Comparison of ENCODE assay signal across 8 cellular contexts in the genomic region with DNA sequence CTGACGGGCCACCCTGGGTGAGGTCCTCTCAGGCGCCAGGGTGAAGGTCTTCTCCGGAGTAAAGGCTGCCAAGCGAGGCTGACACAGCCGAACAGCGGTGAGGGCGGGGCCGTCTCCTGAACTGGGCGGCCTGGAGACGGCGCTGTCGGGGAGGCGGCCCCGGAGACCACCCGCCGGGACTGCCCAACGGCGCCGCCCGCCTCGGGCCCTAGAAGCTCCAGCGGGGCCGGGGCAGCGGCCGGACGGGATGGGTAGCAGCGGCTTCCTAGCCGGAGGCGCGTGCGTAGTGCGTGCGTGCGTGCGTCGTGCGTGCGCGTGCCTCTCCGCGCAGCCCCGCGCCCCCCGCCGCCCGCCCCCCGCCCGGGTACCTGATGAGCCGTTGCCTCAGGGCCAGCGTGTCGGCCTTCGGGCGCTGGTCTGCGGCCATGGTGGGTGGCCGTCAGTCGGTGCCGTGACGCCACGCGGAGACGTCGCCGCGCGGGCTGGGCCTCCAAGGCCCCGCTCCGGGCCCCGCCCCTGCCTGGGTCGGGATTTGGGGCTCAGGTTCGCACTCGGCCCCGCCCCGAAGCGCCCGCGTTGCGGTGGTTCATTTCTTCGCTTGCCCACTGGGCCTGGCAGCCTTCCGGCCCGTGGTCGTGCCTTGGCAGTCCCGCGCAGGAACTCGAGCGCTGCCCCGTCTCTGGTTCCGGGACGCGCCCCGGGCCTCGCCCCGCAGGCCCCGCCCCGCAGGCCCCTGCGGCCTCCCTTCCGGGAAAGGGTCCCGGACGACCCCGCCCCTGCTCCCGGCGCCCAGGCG. TPM values are rescaled to one million over a fixed set of nuclear protein-coding genes. Genes with fewer than 3 reads are reported as not detected.
DNase-seq lines count a peak whose midpoint lies in the region; ATAC-seq, FAIRE-seq and TF ChIP-seq lines count a peak whose summit lies in the region.

A gene (minus strand): TSS at position 679 of the 796 bp plus-strand sequence. CDS start 252 bp downstream, at position 427.

- H3K9me3 ChIP-seq in endothelial cell of umbilical vein (replicated peaks; ENCODE audit: control insufficient read depth, insufficient read depth, low read length) = no peaks in the 10 kb centered on the region

- no peaks in the 10 kb centered on the region for H4K20me1 ChIP-seq in endothelial cell of umbilical vein (replicated peaks; ENCODE audit: control insufficient read depth, extremely low read depth, insufficient read depth, low read length)

- peaks cover 16% of the 10 kb centered on the region for H3K4me1 ChIP-seq in endothelial cell of umbilical vein (ENCODE audit: control insufficient read depth, extremely low read depth, insufficient read depth, low read length)

- peak within 1 kb of the TSS; percentile 54 for H3K27ac ChIP-seq in endothelial cell of umbilical vein (ENCODE audit: insufficient read depth, low read depth, low read length)

- CTCF ChIA-PET in endothelial cell of umbilical vein (lab: Charles Lee) = interaction anchor here (1.1 kb wide), 1 partner anchor 359 kb away, joined by 3 read pairs; no protein-coding TSS in a partner anchor

- peak within 1 kb of the TSS; percentile 49 to 90 (median 65) for H3K4me3 ChIP-seq in endothelial cell of umbilical vein (replicated peaks in 1 of 3; ENCODE audit: insufficient read depth in 1 of 3, low read depth in 1 of 3, low read length in 3 of 3)

- peak within 1 kb of the TSS; percentile 81 for H2AFZ ChIP-seq in endothelial cell of umbilical vein (ENCODE audit: low read depth, low read length)

- H3K79me2 ChIP-seq in endothelial cell of umbilical vein (ENCODE audit: control insufficient read depth, insufficient read depth, low read length) = peaks cover 33% of the 10 kb centered on the region

- DNase-seq in Ammon's horn (ENCODE audit: low spot score) (peak; percentile 74), NOMO-1 treated with DMSO at 0.1 percent for 48 hours (lab: John Stamatoyannopoulos, UW; ENCODE audit: unreplicated experiment) (peak; percentile 65), endothelial cell of umbilical vein (ENCODE audit: low read depth, low spot score) (peak; percentile 71), middle frontal gyrus (ENCODE audit: extremely low spot score, low spot score) (peak; percentile 33)
- peak; percentile 86 for DNase-seq in activated CD8-positive, alpha-beta memory T cell treated with anti-CD3 and anti-CD28 coated beads, Interleukin-2, amount 50 U/mL, for 48 hours
- DNase-seq in stimulated activated CD8-positive, alpha-beta memory T cell treated with anti-CD3 and anti-CD28 coated beads, Interleukin-4, amount 100 ng/mL, for 24 hours (ENCODE audit: low read depth) = peak; percentile 59

- dilution Hi-C loops in endothelial cell of umbilical vein (cut with MboI; ENCODE audit: extremely low pct_ligation_motif_present, low sequenced_read_pairs) = no loop called here

- peak within 1 kb of the TSS; percentile 79 for H3K4me2 ChIP-seq in endothelial cell of umbilical vein (ENCODE audit: insufficient read depth, low read length)

- TF ChIP-seq POLR2A in endothelial cell of umbilical vein (IDR thresholded peaks at IDR 0.05; ENCODE audit: low read depth, low read length) = peak; percentile 87

- peak within 1 kb of the TSS; percentile 82 for H3K9ac ChIP-seq in endothelial cell of umbilical vein (replicated peaks; ENCODE audit: extremely low read depth, insufficient read depth, low read length)

- TF ChIP-seq CTCF in endothelial cell of umbilical vein (IDR thresholded peaks at IDR 0.05; ENCODE audit: extremely low read depth in 1 of 2, insufficient read depth in 1 of 2, low read depth in 1 of 2, low read length in 2 of 2) = peak in 1 of 2 donors; percentile 7

- peak; percentile 46 for FAIRE-seq in endothelial cell of umbilical vein (lab: Jason Lieb, UNC)

- intact Hi-C loops in endothelial cell of umbilical vein (cut with micrococcal nuclease) = loop anchor here (2.0 kb wide), 1 partner anchor 28 kb away; a partner anchor contains a TSS

- peaks cover 8 to 11% of the 10 kb centered on the region in 2 experiments for H3K36me3 ChIP-seq in endothelial cell of umbilical vein (ENCODE audit: control insufficient read depth in 2 of 2, extremely low read depth in 1 of 2, insufficient read depth in 2 of 2, low read length in 2 of 2)

- ATAC-seq in GM18870 (IDR thresholded peaks at IDR 0.05; ENCODE audit: unreplicated experiment) (peak; percentile 54), HG03097 (IDR thresholded peaks at IDR 0.05; ENCODE audit: low FRiP score, unreplicated experiment) (peak; percentile 54)

- BruUV-seq in endothelial cell of umbilical vein (replicated peaks; lab: Mats Ljungman, UMichigan) = no TSS peak

- POLR2A ChIA-PET in endothelial cell of umbilical vein (lab: Charles Lee) = interaction anchor here (1.0 kb wide), 1 partner anchor 25 kb away, joined by 3 read pairs; no protein-coding TSS in a partner anchor

- H3K27me3 ChIP-seq in endothelial cell of umbilical vein (ENCODE audit: control insufficient read depth in 2 of 2, insufficient read depth in 2 of 2, low read length in 2 of 2) = no peaks in the 10 kb centered on the region

- H3K9me1 ChIP-seq in endothelial cell of umbilical vein (replicated peaks; ENCODE audit: control insufficient read depth, extremely low read depth, insufficient read depth, low read length) = no peaks in the 10 kb centered on the region

TF ChIP-seq in endothelial cell of umbilical vein, 7 proteins besides CTCF, POLR2A, EP300 and RAD21:
- no peak for TF ChIP-seq JUN (IDR thresholded peaks at IDR 0.05; ENCODE audit: borderline replicate concordance, insufficient read depth, insufficient read length, low read depth)
- peak; percentile 91 for TF ChIP-seq POLR2AphosphoS5 (IDR thresholded peaks at IDR 0.05; ENCODE audit: insufficient read depth, low read depth, low read length)

RNA-seq across cellular contexts. Expression of the gene that starts here (rescaled TPM):
- 80.5 and 81.7 TPM in 2 replicates for total RNA-seq in endothelial cell of umbilical vein
- polyA plus RNA-seq in endothelial cell of umbilical vein = 71.7 and 75.8 TPM in 2 replicates
- 31.6 and 41.7 TPM in 2 replicates for polyA plus RNA-seq in endothelial cell of umbilical vein (2011; cell fraction: cytosol; rRNA removed)
- 258 and 286 TPM in 2 replicates for polyA plus RNA-seq in endothelial cell of umbilical vein (2011; cell fraction: nucleus; rRNA removed)
- 24.8 and 26.6 TPM in 2 replicates for polyA plus RNA-seq in endothelial cell of umbilical vein (2012)
- 115 and 128 TPM in 2 replicates for polyA minus RNA-seq in endothelial cell of umbilical vein
- 19.8 TPM for polyA minus RNA-seq in endothelial cell of umbilical vein (2011; cell fraction: cytosol; rRNA and poly(A)+ RNA removed)
- 142 and 159 TPM in 2 replicates for polyA minus RNA-seq in endothelial cell of umbilical vein (2011; cell fraction: nucleus; rRNA and poly(A)+ RNA removed)

Comparison
In these comparisons a context has a peak if more than half of its experiments do, and no peak if none do; other contexts are left out.
1. Peak in every context shown above with its lines: DNase-seq, ATAC-seq, H3K4me3 ChIP-seq and H3K27ac ChIP-seq.
2. DNase-seq: peak in every context shown above with its lines; median percentile 86 in activated CD8-positive, alpha-beta memory T cell treated with anti-CD3 and anti-CD28 coated beads, Interleukin-2, amount 50 U/mL, for 48 hours; 74 in Ammon's horn; 71 in endothelial cell of umbilical vein; 65 in NOMO-1 treated with DMSO at 0.1 percent for 48 hours; 59 in stimulated activated CD8-positive, alpha-beta memory T cell treated with anti-CD3 and anti-CD28 coated beads, Interleukin-4, amount 100 ng/mL, for 24 hours; 33 in middle frontal gyrus.